14 cellular contexts compared by ENCODE assay signal in genomic region chr14:79842270-79842669, GRCh38.
DNase-seq lines count a peak whose midpoint lies in the region; ATAC-seq and TF ChIP-seq lines count a peak whose summit lies in the region.
"Had no signal": no experiment of that assay in that cellular context is flagged by ENCODE, and none has a peak within 500 bp of the region (broad histone marks: within the 10 kb centered on the region; RNA-seq: fewer than 3 reads in every experiment).

No MANE protein-coding gene starts in this region.

- H3K4me3 Mint-ChIP-seq in CD8-positive, alpha-beta T cell: no peak overlapping the region
- H3K4me3 Mint-ChIP-seq: activated CD4-positive, alpha-beta T cell treated with anti-CD3 and anti-CD28 coated beads, Interleukin-2, amount 10 ng/mL, durations not matched to agents 7 days and 5 days had no signal

- H3K4me3 ChIP-seq in adrenal gland (no peak overlapping the region), heart right ventricle (no peak overlapping the region), skeletal muscle cell (ENCODE audit: low read depth, low read length) (no peak overlapping the region)
- H3K4me3 ChIP-seq in CD8-positive, alpha-beta T cell (ENCODE audit: low read depth, low read length): no peak overlapping the region
- H3K4me3 ChIP-seq: SK-N-MC, spleen had no signal

- no peak overlapping the region for H3K27ac Mint-ChIP-seq in CD8-positive, alpha-beta T cell
- H3K27ac Mint-ChIP-seq: activated CD4-positive, alpha-beta T cell treated with anti-CD3 and anti-CD28 coated beads, Interleukin-2, amount 10 ng/mL, durations not matched to agents 7 days and 5 days; activated naive CD4-positive, alpha-beta T cell treated with anti-CD3 and anti-CD28 coated beads, Interleukin-2, amount 50 U/mL, for 72 hours had no signal

- ATAC-seq in heart right ventricle: peak; percentile 55 to 99 (median 90)
- ATAC-seq in stimulated activated naive CD8-positive, alpha-beta T cell treated with anti-CD3 and anti-CD28 coated beads, Interleukin-15, Interleukin-2, amounts not matched to agents 100 U/mL and 50 U/mL, for 24 hours: no peak
- ATAC-seq in GM18511 (IDR thresholded peaks at IDR 0.05; ENCODE audit: unreplicated experiment): no peak
- no peak for ATAC-seq in CD8-positive, alpha-beta T cell
- no peak for ATAC-seq in GM19324 (IDR thresholded peaks at IDR 0.05; ENCODE audit: low FRiP score, unreplicated experiment)
- ATAC-seq: activated naive CD4-positive, alpha-beta T cell treated with anti-CD3 and anti-CD28 coated beads, Interleukin-2, amount 50 U/mL, for 72 hours had no signal

- DNase-seq in ELR (ENCODE audit: low read depth): peak; percentile 25
- peak in 6 of 7 donors; percentile 4 to 53 (median 33) for DNase-seq in adrenal gland
- DNase-seq in heart right ventricle: peak in 1 of 2 donors; percentile 29
- peak; percentile 4 for DNase-seq in skeletal muscle cell (ENCODE audit: low read depth)
- DNase-seq in stimulated activated naive CD8-positive, alpha-beta T cell treated with anti-CD3 and anti-CD28 coated beads, Interleukin-15, Interleukin-2, amounts not matched to agents 100 U/mL and 50 U/mL, for 24 hours: no peak
- DNase-seq in CD8-positive, alpha-beta T cell: no peak
- DNase-seq: activated CD4-positive, alpha-beta T cell treated with anti-CD3 and anti-CD28 coated beads, Interleukin-2, amount 10 ng/mL, durations not matched to agents 7 days and 5 days; Karpas-422; NCI-H345; spleen had no signal

- H3K36me3 Mint-ChIP-seq in CD8-positive, alpha-beta T cell: no peaks in the 10 kb centered on the region
- H3K36me3 Mint-ChIP-seq: activated naive CD4-positive, alpha-beta T cell treated with anti-CD3 and anti-CD28 coated beads, Interleukin-2, amount 50 U/mL, for 72 hours had no signal

- no peaks in the 10 kb centered on the region for H3K4me1 Mint-ChIP-seq in CD8-positive, alpha-beta T cell (ENCODE audit: low read depth)
- H3K4me1 Mint-ChIP-seq: activated CD4-positive, alpha-beta T cell treated with anti-CD3 and anti-CD28 coated beads, Interleukin-2, amount 10 ng/mL, durations not matched to agents 7 days and 5 days had no signal

- no peaks in the 10 kb centered on the region for H3K36me3 ChIP-seq in adrenal gland (replicated peaks in 1 of 2)
- H3K36me3 ChIP-seq in heart right ventricle: no peaks in the 10 kb centered on the region
- H3K36me3 ChIP-seq in CD8-positive, alpha-beta T cell (ENCODE audit: insufficient read depth, low read length): no peaks in the 10 kb centered on the region
- H3K36me3 ChIP-seq: spleen had no signal

- H3K4me1 ChIP-seq in adrenal gland (replicated peaks in 1 of 2) (no peaks in the 10 kb centered on the region), heart right ventricle (peaks cover 0 to 7% (median 0%) of the 10 kb centered on the region in 9 donors)
- no peaks in the 10 kb centered on the region for H3K4me1 ChIP-seq in CD8-positive, alpha-beta T cell (ENCODE audit: insufficient read depth, low read length)
- H3K4me1 ChIP-seq: spleen had no signal

- POLR2A ChIA-PET in CD8-positive, alpha-beta T cell (lab: Charles Lee): no interaction called here

- 51 to 69% (median 54%) methylated on average over 3 of the region's 3 CpGs for WGBS in adrenal gland, 4 donors
- WGBS in heart right ventricle, 2 donors: 49 to 53% methylated on average over 3 of the region's 3 CpGs

- no peaks in the 10 kb centered on the region for H3K27me3 ChIP-seq in adrenal gland
- no peaks in the 10 kb centered on the region for H3K27me3 ChIP-seq in heart right ventricle
- no peaks in the 10 kb centered on the region for H3K27me3 ChIP-seq in CD8-positive, alpha-beta T cell (ENCODE audit: insufficient read depth, low read length)
- H3K27me3 ChIP-seq: spleen had no signal

- H3K9me3 Mint-ChIP-seq in CD8-positive, alpha-beta T cell: no peaks in the 10 kb centered on the region
- H3K9me3 Mint-ChIP-seq: activated CD4-positive, alpha-beta T cell treated with anti-CD3 and anti-CD28 coated beads, Interleukin-2, amount 10 ng/mL, durations not matched to agents 7 days and 5 days had no signal

- H3K27ac ChIP-seq in adrenal gland (no peak overlapping the region), heart right ventricle (peak overlapping the region in 5 of 10 donors; percentile 8 to 58 (median 34))
- no peak overlapping the region for H3K27ac ChIP-seq in CD8-positive, alpha-beta T cell (ENCODE audit: low read depth, low read length)
- H3K27ac ChIP-seq: SK-N-MC, spleen had no signal

- no peaks in the 10 kb centered on the region for H3K9me3 ChIP-seq in adrenal gland (replicated peaks in 1 of 3)
- H3K9me3 ChIP-seq in heart right ventricle: peaks cover 0 to 4% (median 0%) of the 10 kb centered on the region in 11 donors
- H3K9me3 ChIP-seq in CD8-positive, alpha-beta T cell (ENCODE audit: low read length): no peaks in the 10 kb centered on the region
- H3K9me3 ChIP-seq: spleen had no signal

- TF ChIP-seq POLR2A in adrenal gland (IDR thresholded peaks at IDR 0.05): no peak

- intact Hi-C loops in adrenal gland (cut with DNase I) (no loop called here), heart right ventricle (cut with DNase I) (no loop called here)
- intact Hi-C loops in CD8-positive, alpha-beta T cell (cut with DNase I, micrococcal nuclease): no loop called here

- TF ChIP-seq CTCF in adrenal gland (IDR thresholded peaks at IDR 0.05) (no peak), heart right ventricle (IDR thresholded peaks at IDR 0.05) (no peak)
- TF ChIP-seq CTCF in CD8-positive, alpha-beta T cell (IDR thresholded peaks at IDR 0.05): no peak

- H3K27me3 Mint-ChIP-seq in CD8-positive, alpha-beta T cell (ENCODE audit: low read depth): no peaks in the 10 kb centered on the region
- H3K27me3 Mint-ChIP-seq: activated CD4-positive, alpha-beta T cell treated with anti-CD3 and anti-CD28 coated beads, Interleukin-2, amount 10 ng/mL, durations not matched to agents 7 days and 5 days had no signal

- CTCF ChIA-PET in CD8-positive, alpha-beta T cell (lab: Charles Lee): no interaction called here

Comparison
In these comparisons a context has a peak if more than half of its experiments do, and no peak if none do; other contexts are left out.
1. DNase-seq: peak in ELR (single experiment), adrenal gland (6 of 7) and skeletal muscle cell (single experiment); none in stimulated activated naive CD8-positive, alpha-beta T cell treated with anti-CD3 and anti-CD28 coated beads, Interleukin-15, Interleukin-2, amounts not matched to agents 100 U/mL and 50 U/mL, for 24 hours (single experiment) and CD8-positive, alpha-beta T cell (0 of 7).
2. ATAC-seq: peak in heart right ventricle (8 of 8); none in stimulated activated naive CD8-positive, alpha-beta T cell treated with anti-CD3 and anti-CD28 coated beads, Interleukin-15, Interleukin-2, amounts not matched to agents 100 U/mL and 50 U/mL, for 24 hours (single experiment), GM18511 (single experiment), CD8-positive, alpha-beta T cell (single experiment) and GM19324 (single experiment).